In the genomic region with DNA sequence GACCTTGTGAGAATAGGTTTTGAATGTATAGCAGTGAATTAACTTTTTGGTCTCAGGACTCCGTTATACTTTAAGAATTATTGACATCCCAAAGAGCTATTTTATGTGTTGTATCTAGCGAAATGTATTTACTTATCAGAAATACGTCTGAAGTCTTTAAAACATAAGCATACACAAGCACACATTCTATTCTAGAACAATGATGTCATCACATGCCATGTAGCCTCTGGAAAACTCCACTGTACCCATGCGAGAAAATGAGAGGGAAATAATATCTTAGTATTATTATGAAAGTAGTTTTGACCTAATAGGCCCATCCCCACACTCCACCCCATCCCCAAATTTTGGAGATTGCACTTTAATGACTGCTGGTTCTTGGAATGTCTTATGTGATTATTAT, we compare ENCODE assay signal across 10 cellular contexts. TPM values are rescaled to one million over a fixed set of nuclear protein-coding genes. Genes with fewer than 3 reads are reported as not detected.
DNase-seq lines count a peak whose midpoint lies in the region; ATAC-seq and TF ChIP-seq lines count a peak whose summit lies in the region.
"Had no signal": no experiment of that assay in that cellular context is flagged by ENCODE, and none has a peak within 500 bp of the region (broad histone marks: within the 10 kb centered on the region; RNA-seq: fewer than 3 reads in every experiment).

No MANE protein-coding gene starts in this region.

- ATAC-seq in HG03025 (IDR thresholded peaks at IDR 0.05; ENCODE audit: low FRiP score, unreplicated experiment) (no peak), HG03460 (IDR thresholded peaks at IDR 0.05; ENCODE audit: unreplicated experiment) (no peak)

- no peak overlapping the region for H2AFZ ChIP-seq in SU-DHL-6 (ENCODE audit: low read depth, low read length, severe bottlenecking)

- H3K27me3 ChIP-seq in SU-DHL-6 (ENCODE audit: low read length) (no peaks in the 10 kb centered on the region), rectal smooth muscle tissue (ENCODE audit: control insufficient read depth, insufficient read depth, low read length) (no peaks in the 10 kb centered on the region)

- H3K4me3 ChIP-seq in GM12865 (ENCODE audit: low read depth, low read length) (peak overlapping the region; percentile 100), SU-DHL-6 (ENCODE audit: insufficient read depth, low read length, poor library complexity, severe bottlenecking) (peak overlapping the region; percentile 81), fibroblast of mammary gland (ENCODE audit: control insufficient read depth, low read depth, low read length) (peak overlapping the region; percentile 92), rectal smooth muscle tissue (ENCODE audit: low read length) (peak overlapping the region; percentile 89)

- no peaks in the 10 kb centered on the region for H3K9me3 ChIP-seq in SU-DHL-6 (ENCODE audit: insufficient read depth, low read length)

- H3F3A ChIP-seq in SU-DHL-6 (ENCODE audit: insufficient read depth): no peaks in the 10 kb centered on the region

- no peaks in the 10 kb centered on the region; the same call in 1 of the 2 replicates for H4K20me1 ChIP-seq in SU-DHL-6 (ENCODE audit: low read depth, low read length)

- no peak for TF ChIP-seq CTCF in GM12865 (IDR thresholded peaks at IDR 0.05; ENCODE audit: insufficient read depth, low read depth, low read length, missing control alignments)
- TF ChIP-seq CTCF in SU-DHL-6 (IDR thresholded peaks at IDR 0.05; ENCODE audit: insufficient read depth, low read length, poor library complexity, severe bottlenecking): no peak
- TF ChIP-seq CTCF in fibroblast of mammary gland (conservative IDR thresholded peaks at IDR 0.05; ENCODE audit: control insufficient read depth, insufficient read depth, low read depth, low read length): no peak

- intact Hi-C loops in posterior vena cava (cut with DNase I): no loop called here

- DNase-seq in GM12865 (ENCODE audit: low read depth) (no peak), fibroblast of mammary gland (ENCODE audit: low read depth) (peak; percentile 40), posterior vena cava (ENCODE audit: low spot score) (no peak), SK-N-DZ (ENCODE audit: low spot score) (no peak)
- DNase-seq: central memory CD4-positive, alpha-beta T cell; NCI-H1436 had no signal

- peaks cover 38% of the 10 kb centered on the region for H3K79me2 ChIP-seq in SU-DHL-6 (ENCODE audit: insufficient read depth, low read length)

- peak overlapping the region; percentile 93 for H3K4me2 ChIP-seq in SU-DHL-6 (ENCODE audit: low read depth, low read length, poor library complexity, severe bottlenecking)

- peaks cover 35% of the 10 kb centered on the region; the same call in 1 of the 2 replicates for H3K36me3 ChIP-seq in SU-DHL-6 (ENCODE audit: low read length)
- H3K36me3 ChIP-seq in rectal smooth muscle tissue (ENCODE audit: control insufficient read depth, insufficient read depth, low read length): peaks cover 15% of the 10 kb centered on the region

- H3K4me1 ChIP-seq in rectal smooth muscle tissue (ENCODE audit: control insufficient read depth, insufficient read depth, low read length): peaks cover 9% of the 10 kb centered on the region

- H3K9ac ChIP-seq in SU-DHL-6 (ENCODE audit: low read length) (peak overlapping the region; percentile 93), rectal smooth muscle tissue (ENCODE audit: low read length) (no peak overlapping the region)

- H3K9me2 ChIP-seq in SU-DHL-6 (replicated peaks; ENCODE audit: insufficient read depth, low read length): no peaks in the 10 kb centered on the region

- H3K27ac ChIP-seq in SU-DHL-6 (ENCODE audit: low read depth, low read length) (no peak overlapping the region), rectal smooth muscle tissue (ENCODE audit: low read depth, low read length) (no peak overlapping the region)

RNA-seq across cellular contexts. Expression of a gene that starts 1.5 kb away (rescaled TPM):
- 10 to 100 TPM; 65.2 to 76.0 TPM for total RNA-seq in posterior vena cava
- 46.8 and 941 TPM in 2 replicates for polyA plus RNA-seq in SK-N-DZ (2014; cell fraction: cytosol; rRNA removed)
- 17.1 and 20.6 TPM in 2 replicates for polyA plus RNA-seq in SK-N-DZ (2014; cell fraction: nucleus; rRNA removed)
